In genomic region chr4:25970691-25971427, GRCh38 we compare ENCODE assay signal across 9 cellular contexts. TPM values are rescaled to one million over a fixed set of nuclear protein-coding genes. Genes with fewer than 3 reads are reported as not detected.
A peak's percentile ranks its signal among the peaks of the same experiment; 100 is the strongest.
DNase-seq lines count a peak whose midpoint lies in the region; ATAC-seq and TF ChIP-seq lines count a peak whose summit lies in the region.
"Had no signal": no experiment of that assay in that cellular context is flagged by ENCODE, and none has a peak within 500 bp of the region (broad histone marks: within the 10 kb centered on the region; RNA-seq: fewer than 3 reads in every experiment).

No MANE protein-coding gene starts in this region.

- DNase-seq in NCI-H2029 (lab: John Stamatoyannopoulos, UW): peak; percentile 52
- DNase-seq in cardiac fibroblast (ENCODE audit: low read depth in 2 of 2): peak; percentile 45 to 68
- DNase-seq in left lobe of liver (ENCODE audit: low spot score): no peak
- peak; percentile 22 for DNase-seq in superior temporal gyrus (ENCODE audit: extremely low spot score)
- DNase-seq in NCI-H524 treated with DMSO at 0.1 percent for 48 hours (lab: John Stamatoyannopoulos, UW): no peak
- no peak for DNase-seq in NCI-H82 treated with DMSO at 0.1 percent for 48 hours (lab: John Stamatoyannopoulos, UW; ENCODE audit: unreplicated experiment)
- DNase-seq: NCI-H187 treated with DMSO at 0.1 percent for 48 hours had no signal

- H3K4me3 ChIP-seq in cardiac fibroblast (replicated peaks in 1 of 2; ENCODE audit: low read depth in 2 of 2, low read length in 2 of 2): no peak overlapping the region

- TF ChIP-seq CTCF in cardiac fibroblast (IDR thresholded peaks at IDR 0.05; ENCODE audit: low read depth, low read length): no peak

- ATAC-seq in left lobe of liver (peak; percentile 40), GM18909 (IDR thresholded peaks at IDR 0.05; ENCODE audit: poor library complexity, unreplicated experiment) (no peak), HG02610 (IDR thresholded peaks at IDR 0.05; ENCODE audit: unreplicated experiment) (no peak)

RNA-seq across cellular contexts. Expression of gene SMIM20, which starts 56.8 kb away (rescaled TPM):
- total RNA-seq in left lobe of liver: 20.4 TPM

Comparison
In these comparisons a context has a peak if more than half of its experiments do, and no peak if none do; other contexts are left out.
1. DNase-seq: peak in NCI-H2029 (single experiment), cardiac fibroblast (2 of 2) and superior temporal gyrus (single experiment); none in left lobe of liver (single experiment), NCI-H524 treated with DMSO at 0.1 percent for 48 hours (single experiment) and NCI-H82 treated with DMSO at 0.1 percent for 48 hours (single experiment).